9 cellular contexts compared by ENCODE assay signal in the genomic region with DNA sequence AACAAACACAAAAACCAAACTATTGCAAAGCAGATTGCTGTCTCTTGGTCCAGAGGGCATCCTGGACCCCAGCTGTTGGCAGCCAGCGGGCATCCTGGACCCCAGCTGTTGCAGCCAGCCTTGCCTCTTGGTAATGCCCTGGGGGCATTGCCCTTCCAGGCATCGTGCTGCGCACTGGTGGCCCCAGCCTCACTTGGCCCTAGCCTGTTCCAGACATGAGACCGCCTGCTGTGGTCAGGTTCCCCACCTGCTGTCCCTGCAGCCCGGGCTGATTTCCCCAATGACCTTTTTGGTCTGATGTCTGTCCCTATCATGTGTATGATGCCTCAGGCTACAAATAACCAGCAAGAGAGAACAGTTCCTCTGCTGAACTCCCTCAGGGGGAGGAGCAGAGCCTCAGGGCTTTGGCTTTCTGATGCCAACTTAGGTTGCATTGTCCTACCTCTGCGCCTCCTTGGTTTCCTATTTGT. TPM values are rescaled to one million over a fixed set of nuclear protein-coding genes. Genes with fewer than 3 reads are reported as not detected.
DNase-seq lines count a peak whose midpoint lies in the region; ATAC-seq, FAIRE-seq and TF ChIP-seq lines count a peak whose summit lies in the region.
"Had no signal": no experiment of that assay in that cellular context is flagged by ENCODE, and none has a peak within 500 bp of the region (broad histone marks: within the 10 kb centered on the region; RNA-seq: fewer than 3 reads in every experiment).

No MANE protein-coding gene starts in this region.

- H3K27ac Mint-ChIP-seq in GM23338: no peak overlapping the region
- H3K27ac Mint-ChIP-seq in Caco-2 (ENCODE audit: unreplicated experiment): no peak overlapping the region

- H3K27me3 ChIP-seq in GM23338 (ENCODE audit: insufficient read depth) (no peaks in the 10 kb centered on the region), Peyer's patch (no peaks in the 10 kb centered on the region), left ventricle myocardium inferior (ENCODE audit: low read depth) (no peaks in the 10 kb centered on the region), small intestine (ENCODE audit: control insufficient read depth in 2 of 2, insufficient read depth in 2 of 2, low read length in 2 of 2) (no peaks in the 10 kb centered on the region), Caco-2 (replicated peaks; ENCODE audit: control insufficient read depth, insufficient read depth, low read length) (no peaks in the 10 kb centered on the region)

- no peaks in the 10 kb centered on the region for H3K9me2 ChIP-seq in GM23338 (ENCODE audit: insufficient read depth)

- no peak for TF ChIP-seq CTCF in GM23338 (conservative IDR thresholded peaks at IDR 0.05; ENCODE audit: low read depth in 2 of 2)
- no peak for TF ChIP-seq CTCF in Peyer's patch (IDR thresholded peaks at IDR 0.05)
- TF ChIP-seq CTCF in left ventricle myocardium inferior (IDR thresholded peaks at IDR 0.05; ENCODE audit: borderline replicate concordance): no peak
- no peak for TF ChIP-seq CTCF in Caco-2 (IDR thresholded peaks at IDR 0.05; ENCODE audit: insufficient read depth in 1 of 2, low read depth in 1 of 2, low read length in 1 of 2, severe bottlenecking in 1 of 2, unreplicated experiment in 1 of 2)

- no peak overlapping the region for H2AFZ ChIP-seq in GM23338

- H3K36me3 Mint-ChIP-seq in GM23338 (ENCODE audit: low read depth) (peaks cover 2% of the 10 kb centered on the region), Caco-2 (ENCODE audit: insufficient read depth, unreplicated experiment) (peaks cover 6% of the 10 kb centered on the region)

- DNase-seq in GM23338 (ENCODE audit: low spot score) (no peak), Peyer's patch (peak in 2 of 3 donors; percentile 44 to 48), left ventricle myocardium inferior (no peak), small intestine (no peak), Caco-2 (no peak), CD1c-positive myeloid dendritic cell (ENCODE audit: extremely low spot score) (no peak)
- DNase-seq: kidney glomerular epithelial cell had no signal

- H3K9me3 Mint-ChIP-seq in GM23338 (no peaks in the 10 kb centered on the region), Caco-2 (ENCODE audit: unreplicated experiment) (no peaks in the 10 kb centered on the region)

- H3K4me1 ChIP-seq in GM23338 (ENCODE audit: insufficient read depth) (peaks cover 15% of the 10 kb centered on the region), Peyer's patch (peaks cover 11 to 87% (median 17%) of the 10 kb centered on the region in 4 donors), left ventricle myocardium inferior (peaks cover 89% of the 10 kb centered on the region), small intestine (ENCODE audit: control insufficient read depth in 2 of 2, insufficient read depth in 1 of 2, low read depth in 1 of 2, low read length in 1 of 2) (peaks cover 11 to 27% of the 10 kb centered on the region in 2 donors), Caco-2 (peaks cover 29% of the 10 kb centered on the region)

- H3K4me3 ChIP-seq in GM23338: no peak overlapping the region
- no peak overlapping the region for H3K4me3 ChIP-seq in Peyer's patch
- no peak overlapping the region for H3K4me3 ChIP-seq in left ventricle myocardium inferior
- H3K4me3 ChIP-seq in small intestine (ENCODE audit: low read depth in 1 of 2, low read length in 2 of 2): no peak overlapping the region
- no peak overlapping the region for H3K4me3 ChIP-seq in Caco-2 (ENCODE audit: low read depth, low read length)

- whole genome bisulfite sequencing in small intestine, 3 donors: 75 to 83% (median 78%) methylated on average over 6 of the region's 6 CpGs

- H3K9me3 ChIP-seq in Peyer's patch (no peaks in the 10 kb centered on the region), left ventricle myocardium inferior (replicated peaks) (no peaks in the 10 kb centered on the region), small intestine (ENCODE audit: control insufficient read depth, low read depth) (no peaks in the 10 kb centered on the region), Caco-2 (no peaks in the 10 kb centered on the region)

- no peak overlapping the region for H3K27ac ChIP-seq in GM23338 (ENCODE audit: low read depth)
- H3K27ac ChIP-seq in Peyer's patch: peak overlapping the region; percentile 57 to 83 (median 72)
- H3K27ac ChIP-seq in left ventricle myocardium inferior (replicated peaks): peak overlapping the region; percentile 88
- peak overlapping the region; percentile 55 to 92 for H3K27ac ChIP-seq in small intestine (ENCODE audit: low read depth in 1 of 2, low read length in 1 of 2)

- no peak for TF ChIP-seq POLR2A in Peyer's patch (IDR thresholded peaks at IDR 0.05)

- H3K4me2 ChIP-seq in GM23338: peak overlapping the region; percentile 60; the same call in 1 of the 2 replicates

- peaks cover 4% of the 10 kb centered on the region for H3K27me3 Mint-ChIP-seq in GM23338 (ENCODE audit: insufficient read depth, low read depth, poor library complexity)
- H3K27me3 Mint-ChIP-seq in Caco-2 (ENCODE audit: insufficient read depth, unreplicated experiment): no peaks in the 10 kb centered on the region

- CTCF ChIA-PET in Caco-2 (lab: Charles Lee): no interaction called here

- ATAC-seq in GM23338: no peak; the same call in 2 of the 3 replicates
- ATAC-seq in HG03342 (IDR thresholded peaks at IDR 0.05; ENCODE audit: unreplicated experiment): no peak

- intact Hi-C loops in left ventricle myocardium inferior (cut with micrococcal nuclease) (no loop called here), Caco-2 (cut with micrococcal nuclease; ENCODE audit: unreplicated experiment) (loop anchor here (2.0 kb wide), 1 partner anchor 35 kb away; no protein-coding TSS in a partner anchor)

- no peak for FAIRE-seq in small intestine (lab: Jason Lieb, UNC)
- FAIRE-seq: endothelial cell of umbilical vein had no signal

- BruUV-seq in Caco-2 (replicated peaks; lab: Mats Ljungman, UMichigan): no TSS peak

- 0 out of 2 replicates have a peak, but pooled peaks cover 3% of the 10 kb centered on the region for H3F3A ChIP-seq in GM23338 (replicated peaks; ENCODE audit: low read depth)

- H3K36me3 ChIP-seq in GM23338 (ENCODE audit: insufficient read depth) (peaks cover 4% of the 10 kb centered on the region; the same call in 1 of the 2 replicates), Peyer's patch (no peaks in the 10 kb centered on the region), left ventricle myocardium inferior (no peaks in the 10 kb centered on the region), small intestine (ENCODE audit: control insufficient read depth in 2 of 2, insufficient read depth in 2 of 2, low read length in 2 of 2) (no peaks in the 10 kb centered on the region), Caco-2 (ENCODE audit: control insufficient read depth, insufficient read depth, low read length) (no peaks in the 10 kb centered on the region)

- H3K4me3 Mint-ChIP-seq in GM23338: no peak overlapping the region
- H3K4me3 Mint-ChIP-seq in Caco-2 (ENCODE audit: unreplicated experiment): no peak overlapping the region

- H3K79me2 ChIP-seq in GM23338 (replicated peaks; ENCODE audit: insufficient read depth): peaks cover 56% of the 10 kb centered on the region

- peaks cover 12% of the 10 kb centered on the region for H4K20me1 ChIP-seq in GM23338 (replicated peaks; ENCODE audit: insufficient read depth)

- H3K4me1 Mint-ChIP-seq in GM23338: peaks cover 22% of the 10 kb centered on the region
- peaks cover 19% of the 10 kb centered on the region for H3K4me1 Mint-ChIP-seq in Caco-2 (ENCODE audit: low read depth, unreplicated experiment)

- POLR2A ChIA-PET in Caco-2 (lab: Charles Lee): no interaction called here

TF ChIP-seq in GM23338, 12 proteins besides CTCF, POLR2A, EP300 and RAD21 (continues in another document):
- no peak for TF ChIP-seq ZNF114 (CRISPR knock-in tag; IDR thresholded peaks at IDR 0.05)

RNA-seq across cellular contexts. Expression of gene MLXIP, which starts 20.8 kb away (rescaled TPM):
- 20.5 and 23.0 TPM in 2 replicates for total RNA-seq in GM23338 (2014; rRNA removed; shearing (Covaris generic))
- polyA plus RNA-seq in GM23338 (2016; fragmentation: Nextera tagmentation; extraction: Ambion mirVana) (16.2 and 21.0 TPM in 2 replicates), small intestine (10 to 100 TPM in 1 of 3 donors, 1 to 10 TPM in 2; 8.5 to 55.0 (median 8.6) TPM)
- total RNA-seq in Peyer's patch (100 to 1,000 TPM in 2 of 4 donors, 10 to 100 TPM in 2; 41.5 to 157 (median 98.3) TPM), left ventricle myocardium inferior (16.7 TPM), Caco-2 (2022) (51.3 and 54.5 TPM in 2 replicates)

Comparison
In these comparisons a context has a peak if more than half of its experiments do, and no peak if none do; other contexts are left out.
1. DNase-seq: peak in Peyer's patch (2 of 3); none in GM23338 (single experiment), left ventricle myocardium inferior (single experiment), small intestine (single experiment), Caco-2 (0 of 2) and CD1c-positive myeloid dendritic cell (single experiment).